Comparison of ENCODE assay signal across 8 cellular contexts in genomic region chr1:85580046-85580411, GRCh38. TPM values are rescaled to one million over a fixed set of nuclear protein-coding genes. Genes with fewer than 3 reads are reported as not detected.
DNase-seq lines count a peak whose midpoint lies in the region; ATAC-seq and TF ChIP-seq lines count a peak whose summit lies in the region.

No MANE protein-coding gene starts in this region.

- WGBS in mesodermal cell (ENCODE audit: insufficient coverage in 2 of 2), 2 experiments, result 0% methylated on average over 8 of the region's 11 CpGs

- TF ChIP-seq EP300 in Ishikawa (IDR thresholded peaks at IDR 0.05; ENCODE audit: borderline replicate concordance), result no peak

- H3K36me3 ChIP-seq in mesodermal cell (ENCODE audit: control insufficient read depth, insufficient read depth, low read length), result peaks cover 33% of the 10 kb centered on the region

- H3K4me1 ChIP-seq in mesodermal cell (ENCODE audit: control insufficient read depth, insufficient read depth, low read length, poor library complexity, severe bottlenecking), result peaks cover 21% of the 10 kb centered on the region

- H3K9me3 ChIP-seq in mesodermal cell (ENCODE audit: control insufficient read depth, low read length), result no peaks in the 10 kb centered on the region

- H3K4me3 ChIP-seq in AG10803 (ENCODE audit: low read length) (peak overlapping the region; percentile 71), mesodermal cell (ENCODE audit: extremely low read depth, insufficient read depth, low read length, poor library complexity, severe bottlenecking) (peak overlapping the region; percentile 91)

- H3K27ac ChIP-seq in caudate nucleus (ENCODE audit: low read depth, low read length), result peak overlapping the region; percentile 68
- H3K27ac ChIP-seq in mesodermal cell (ENCODE audit: low read depth, low read length, severe bottlenecking), result peak overlapping the region; percentile 99

- DNase-seq in AG10803 (ENCODE audit: low read depth) (peak; percentile 93), caudate nucleus (lab: John Stamatoyannopoulos, UW) (peak in 1 of 61 donors; percentile 29), NCI-H446 treated with DMSO at 0.1 percent for 48 hours (lab: John Stamatoyannopoulos, UW) (no peak), NCI-H1092 treated with DMSO at 0.1 percent for 48 hours (lab: John Stamatoyannopoulos, UW) (no peak), NCI-H2107 (lab: John Stamatoyannopoulos, UW) (no peak)

- ATAC-seq in GM19455 (IDR thresholded peaks at IDR 0.05; ENCODE audit: unreplicated experiment), result no peak

- no peak for TF ChIP-seq RAD21 in Ishikawa (IDR thresholded peaks at IDR 0.05; ENCODE audit: low read depth)

- no peak for TF ChIP-seq CTCF in AG10803 (conservative IDR thresholded peaks at IDR 0.05; ENCODE audit: low read length)

TF ChIP-seq in Ishikawa, 13 proteins besides CTCF, POLR2A, EP300 and RAD21:
- TF ChIP-seq FOXM1 (IDR thresholded peaks at IDR 0.05; ENCODE audit: borderline replicate concordance, low read depth), result no peak
- TF ChIP-seq ZBTB7A (IDR thresholded peaks at IDR 0.05; ENCODE audit: low read depth), result peak; percentile 62; the same call in 1 of the 2 replicates
- TF ChIP-seq TEAD4 (IDR thresholded peaks at IDR 0.05), result no peak
- TF ChIP-seq USF1 (IDR thresholded peaks at IDR 0.05), result no peak

RNA-seq across cellular contexts. Expression of gene CCN1, which starts 0.5 kb away (rescaled TPM):
- 311 TPM for polyA plus RNA-seq in mesodermal cell (2013, experiment 1 of 2)
- 252 TPM for polyA plus RNA-seq in mesodermal cell (2013, experiment 2 of 2)
